ENCODE assay signal across 9 cellular contexts in the genomic region with DNA sequence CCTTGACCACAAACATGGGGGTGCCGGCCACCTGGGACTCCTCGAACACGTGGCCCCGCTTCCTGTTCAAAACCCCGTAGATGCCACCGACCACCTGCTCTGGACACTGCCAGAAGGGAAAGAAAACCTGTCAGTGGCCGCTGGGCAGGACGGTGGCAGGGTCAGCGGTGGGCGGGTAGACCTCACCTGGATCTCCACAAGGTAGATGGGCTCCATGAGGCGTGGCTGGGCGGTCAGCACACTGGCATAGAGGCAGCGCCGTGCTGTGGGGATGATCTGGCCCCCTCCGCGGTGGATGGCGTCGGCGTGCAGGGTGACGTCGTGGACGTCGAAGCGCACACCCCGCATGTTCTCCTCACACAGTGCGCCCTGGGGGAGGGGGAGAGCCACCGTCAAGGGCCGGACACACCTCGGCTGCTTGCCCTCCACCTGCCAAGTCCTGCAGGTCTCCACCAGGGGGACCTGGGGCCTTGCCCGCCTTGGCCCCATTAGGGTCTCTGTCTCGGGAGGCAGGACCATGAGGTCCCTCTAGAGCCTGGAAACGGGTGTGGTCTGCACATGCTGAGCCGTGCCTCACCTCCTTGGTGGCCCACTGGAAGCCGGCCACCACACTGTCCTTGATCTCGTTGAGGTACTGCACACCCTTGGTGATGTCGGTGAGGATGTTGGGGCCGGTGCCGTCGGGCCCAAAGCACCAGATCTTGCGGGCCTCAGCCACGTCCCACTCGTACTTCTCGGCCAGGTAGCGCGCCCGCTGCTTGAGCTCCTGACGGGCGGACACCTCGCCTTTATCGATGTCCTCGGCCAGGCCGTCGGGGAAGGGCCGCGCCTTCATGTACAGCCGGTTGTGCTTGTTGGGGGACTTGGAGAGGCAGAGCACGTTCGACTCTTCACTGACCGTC. TPM values are rescaled to one million over a fixed set of nuclear protein-coding genes. Genes with fewer than 3 reads are reported as not detected.
DNase-seq lines count a peak whose midpoint lies in the region; ATAC-seq lines count a peak whose summit lies in the region.
"Had no signal": no experiment of that assay in that cellular context is flagged by ENCODE, and none has a peak within 500 bp of the region (broad histone marks: within the 10 kb centered on the region; RNA-seq: fewer than 3 reads in every experiment).

No MANE protein-coding gene starts in this region.

- no peak overlapping the region for H3K4me3 ChIP-seq in effector memory CD4-positive, alpha-beta T cell (ENCODE audit: insufficient read depth, low read depth, low read length, poor library complexity, severe bottlenecking)

- ATAC-seq in activated T-cell treated with anti-CD3 and anti-CD28 coated beads, Interleukin-2, amount 50 U/mL, for 72 hours (replicated peaks in 1 of 2), result peak; percentile 3 to 14
- ATAC-seq in left colon (peak; percentile 11), HG03342 (IDR thresholded peaks at IDR 0.05; ENCODE audit: unreplicated experiment) (no peak), HG02840 (IDR thresholded peaks at IDR 0.05; ENCODE audit: low FRiP score, unreplicated experiment) (no peak)

- peaks cover 24% of the 10 kb centered on the region for H3K4me1 Mint-ChIP-seq in activated T-cell treated with anti-CD3 and anti-CD28 coated beads, Interleukin-2, amount 50 U/mL, for 72 hours (ENCODE audit: low read depth)

- intact Hi-C loops in left colon (cut with DNase I, micrococcal nuclease), result no loop called here

- H3K9me3 Mint-ChIP-seq in activated T-cell treated with anti-CD3 and anti-CD28 coated beads, Interleukin-2, amount 50 U/mL, for 72 hours, result no peaks in the 10 kb centered on the region
- H3K9me3 Mint-ChIP-seq: nephron had no signal

- H3K27ac Mint-ChIP-seq in activated T-cell treated with anti-CD3 and anti-CD28 coated beads, Interleukin-2, amount 50 U/mL, for 72 hours, result no peak overlapping the region
- H3K27ac Mint-ChIP-seq: nephron had no signal

- DNase-seq in stimulated activated CD4-positive, alpha-beta T cell treated with anti-CD3 and anti-CD28 coated beads, Interleukin-2, amount 100 ng/mL, for 24 hours, result peak; percentile 22 to 27
- no peak for DNase-seq in stimulated activated CD4-positive, alpha-beta T cell treated with anti-CD3 and anti-CD28 coated beads, Interleukin-2, amount 100 ng/mL, for 48 hours
- no peak for DNase-seq in activated T-cell treated with anti-CD3 and anti-CD28 coated beads, Interleukin-2, amount 50 U/mL, for 72 hours
- DNase-seq in left colon (no peak), HCEC 1CT (no peak)
- no peak for DNase-seq in effector memory CD4-positive, alpha-beta T cell

- no peaks in the 10 kb centered on the region for H3K9me3 ChIP-seq in effector memory CD4-positive, alpha-beta T cell (ENCODE audit: control insufficient read depth, low read length)

- no peak overlapping the region for H3K4me3 Mint-ChIP-seq in activated T-cell treated with anti-CD3 and anti-CD28 coated beads, Interleukin-2, amount 50 U/mL, for 72 hours

- no peaks in the 10 kb centered on the region for H3K27me3 ChIP-seq in effector memory CD4-positive, alpha-beta T cell (replicated peaks; ENCODE audit: control insufficient read depth, insufficient read depth, low read length, poor library complexity, severe bottlenecking)

- peaks cover 8 to 26% of the 10 kb centered on the region in 2 donors for H3K36me3 Mint-ChIP-seq in activated T-cell treated with anti-CD3 and anti-CD28 coated beads, Interleukin-2, amount 50 U/mL, for 72 hours (ENCODE audit: insufficient read depth in 2 of 2)

- peaks cover 68% of the 10 kb centered on the region for H3K36me3 ChIP-seq in effector memory CD4-positive, alpha-beta T cell (ENCODE audit: control insufficient read depth, insufficient read depth, low read length)

- no peaks in the 10 kb centered on the region for H3K27me3 Mint-ChIP-seq in activated T-cell treated with anti-CD3 and anti-CD28 coated beads, Interleukin-2, amount 50 U/mL, for 72 hours (ENCODE audit: low read depth)

- H3K27ac ChIP-seq in effector memory CD4-positive, alpha-beta T cell (ENCODE audit: insufficient read depth, low read length, poor library complexity, severe bottlenecking), result no peak overlapping the region

- no peaks in the 10 kb centered on the region for H3K4me1 ChIP-seq in effector memory CD4-positive, alpha-beta T cell (ENCODE audit: control insufficient read depth, insufficient read depth, low read length, poor library complexity, severe bottlenecking)

RNA-seq across cellular contexts. Expression of a gene that starts 6.6 kb away (rescaled TPM):
- total RNA-seq in activated T-cell treated with anti-CD3 and anti-CD28 coated beads, Interleukin-2, amount 50 U/mL, for 72 hours, result 10 to 100 TPM; 33.8 to 45.9 TPM
- 10 to 100 TPM; 52.2 to 74.6 TPM for total RNA-seq in left colon

RNA-seq across cellular contexts. Expression of a gene that starts 7.8 kb away (rescaled TPM):
- 1,000 to 10,000 TPM; 3,876 to 4,058 TPM for total RNA-seq in activated T-cell treated with anti-CD3 and anti-CD28 coated beads, Interleukin-2, amount 50 U/mL, for 72 hours
- total RNA-seq in left colon, result 1,000 to 10,000 TPM; 1,955 to 2,053 TPM

RNA-seq across cellular contexts. Expression of a gene that starts 30.0 kb away (rescaled TPM):
- total RNA-seq in activated T-cell treated with anti-CD3 and anti-CD28 coated beads, Interleukin-2, amount 50 U/mL, for 72 hours, result 10 to 100 TPM; 33.4 TPM
- 10 to 100 TPM; 25.1 to 27.7 TPM for total RNA-seq in left colon

RNA-seq across cellular contexts. Expression of a gene that starts 44.6 kb away (rescaled TPM):
- not detected for total RNA-seq in activated T-cell treated with anti-CD3 and anti-CD28 coated beads, Interleukin-2, amount 50 U/mL, for 72 hours
- total RNA-seq in left colon, result not detected

Comparison
In these comparisons a context has a peak if more than half of its experiments do, and no peak if none do; other contexts are left out.
1. DNase-seq: peak in stimulated activated CD4-positive, alpha-beta T cell treated with anti-CD3 and anti-CD28 coated beads, Interleukin-2, amount 100 ng/mL, for 24 hours (2 of 2); none in stimulated activated CD4-positive, alpha-beta T cell treated with anti-CD3 and anti-CD28 coated beads, Interleukin-2, amount 100 ng/mL, for 48 hours (0 of 2), activated T-cell treated with anti-CD3 and anti-CD28 coated beads, Interleukin-2, amount 50 U/mL, for 72 hours (0 of 2), left colon (0 of 2), effector memory CD4-positive, alpha-beta T cell (0 of 3) and HCEC 1CT (single experiment).
2. ATAC-seq: peak in activated T-cell treated with anti-CD3 and anti-CD28 coated beads, Interleukin-2, amount 50 U/mL, for 72 hours (2 of 2) and left colon (single experiment); none in HG03342 (single experiment) and HG02840 (single experiment).